21 cellular contexts compared by ENCODE assay signal in the genomic region with DNA sequence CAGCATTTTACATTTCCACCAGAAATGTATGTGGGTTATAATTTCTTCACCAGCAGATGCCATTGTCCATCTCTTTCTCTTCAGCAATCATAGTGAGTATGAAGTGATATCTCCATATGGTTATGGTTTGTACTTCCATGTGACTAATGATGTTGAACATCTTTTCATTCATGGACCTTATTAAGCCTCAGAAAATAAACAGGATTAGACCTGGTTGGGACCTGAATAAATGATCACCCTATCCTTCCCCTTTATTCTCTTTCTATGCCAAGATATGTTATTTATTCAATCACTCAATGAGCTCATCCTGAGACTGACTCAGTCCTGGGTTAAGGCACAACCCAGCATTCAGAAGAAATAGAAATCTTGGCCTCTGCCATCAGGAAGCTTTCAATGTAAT.
A peak's percentile ranks its signal among the peaks of the same experiment; 100 is the strongest.
DNase-seq lines count a peak whose midpoint lies in the region; ATAC-seq and TF ChIP-seq lines count a peak whose summit lies in the region.
"Had no signal": no experiment of that assay in that cellular context is flagged by ENCODE, and none has a peak within 500 bp of the region (broad histone marks: within the 10 kb centered on the region; RNA-seq: fewer than 3 reads in every experiment).

No MANE protein-coding gene starts in this region.

- H3K27me3 ChIP-seq in SK-N-SH (ENCODE audit: insufficient read depth) (no peaks in the 10 kb centered on the region), fibroblast of lung (ENCODE audit: control insufficient read depth, insufficient read depth, low read length) (no peaks in the 10 kb centered on the region), smooth muscle cell (ENCODE audit: low read depth) (no peaks in the 10 kb centered on the region), lower lobe of right lung (ENCODE audit: low read depth) (no peaks in the 10 kb centered on the region)

- TF ChIP-seq RAD21 in SK-N-SH (IDR thresholded peaks at IDR 0.05; ENCODE audit: low read length) = no peak

- no peak for TF ChIP-seq CTCF in SK-N-SH (IDR thresholded peaks at IDR 0.05)
- TF ChIP-seq CTCF in fibroblast of lung (conservative IDR thresholded peaks at IDR 0.05 in 1 of 2, IDR thresholded peaks at IDR 0.05 in 1 of 2; ENCODE audit: low read depth in 1 of 2, low read length in 2 of 2) = no peak
- TF ChIP-seq CTCF in smooth muscle cell (IDR thresholded peaks at IDR 0.05; ENCODE audit: borderline replicate concordance, insufficient read depth, poor library complexity, severe bottlenecking) = no peak
- TF ChIP-seq CTCF in lower lobe of right lung (IDR thresholded peaks at IDR 0.05) = no peak

- H3F3A ChIP-seq in SK-N-SH (replicated peaks; ENCODE audit: insufficient read depth) (peaks cover 18% of the 10 kb centered on the region), smooth muscle cell (ENCODE audit: low read depth) (peaks cover 30% of the 10 kb centered on the region)

- ATAC-seq in GM18858 (IDR thresholded peaks at IDR 0.05; ENCODE audit: unreplicated experiment) (no peak), lower lobe of right lung (no peak), HG03159 (IDR thresholded peaks at IDR 0.05; ENCODE audit: unreplicated experiment) (no peak)
- ATAC-seq: activated naive CD4-positive, alpha-beta T cell treated with anti-CD3 and anti-CD28 coated beads, Interleukin-2, amount 50 U/mL, for 72 hours had no signal

- H4K20me1 ChIP-seq in SK-N-SH (ENCODE audit: insufficient read depth) = no peaks in the 10 kb centered on the region
- no peaks in the 10 kb centered on the region for H4K20me1 ChIP-seq in fibroblast of lung (ENCODE audit: control insufficient read depth, extremely low read depth, insufficient read depth, low read length)
- H4K20me1 ChIP-seq in smooth muscle cell (ENCODE audit: low read depth) = no peaks in the 10 kb centered on the region

- H2AFZ ChIP-seq in SK-N-SH (ENCODE audit: low read depth) (no peak overlapping the region), fibroblast of lung (ENCODE audit: low read length) (no peak overlapping the region), smooth muscle cell (ENCODE audit: low read depth) (no peak overlapping the region)

- H3K79me2 ChIP-seq in SK-N-SH (ENCODE audit: insufficient read depth) (no peaks in the 10 kb centered on the region), fibroblast of lung (ENCODE audit: control insufficient read depth, insufficient read depth, low read length) (no peaks in the 10 kb centered on the region), smooth muscle cell (ENCODE audit: low read depth) (no peaks in the 10 kb centered on the region)

- POLR2A ChIA-PET in SK-N-SH (lab: Yijun Ruan, JAX) = no interaction called here

- H3K9me3 ChIP-seq in SK-N-SH = no peaks in the 10 kb centered on the region
- no peaks in the 10 kb centered on the region for H3K9me3 ChIP-seq in fibroblast of lung (ENCODE audit: control insufficient read depth, insufficient read depth, low read depth, low read length)
- no peaks in the 10 kb centered on the region for H3K9me3 ChIP-seq in smooth muscle cell (replicated peaks; ENCODE audit: low read depth)
- no peaks in the 10 kb centered on the region for H3K9me3 ChIP-seq in lower lobe of right lung
- H3K9me3 ChIP-seq: mucosa of descending colon had no signal

- H3K27ac ChIP-seq in SK-N-SH (ENCODE audit: low read depth in 2 of 2, low read length in 1 of 2) = peak overlapping the region in 1 of 2 experiments; percentile 67; a peak in 3 of 4 replicates
- H3K27ac ChIP-seq in fibroblast of lung (ENCODE audit: insufficient read depth, low read length) = peak overlapping the region; percentile 51
- peak overlapping the region; percentile 59 for H3K27ac ChIP-seq in smooth muscle cell (ENCODE audit: low read depth)
- no peak overlapping the region for H3K27ac ChIP-seq in lower lobe of right lung
- H3K27ac ChIP-seq: C4-2B had no signal

- no peak overlapping the region for H3K9ac ChIP-seq in SK-N-SH
- no peak overlapping the region for H3K9ac ChIP-seq in fibroblast of lung (ENCODE audit: insufficient read depth, low read length)
- H3K9ac ChIP-seq in smooth muscle cell (ENCODE audit: low read depth) = no peak overlapping the region

- H3K4me2 ChIP-seq in SK-N-SH (no peak overlapping the region), fibroblast of lung (ENCODE audit: extremely low read depth, insufficient read depth, low read length) (no peak overlapping the region), smooth muscle cell (peak overlapping the region; percentile 4)

- CTCF ChIA-PET in SK-N-SH (lab: Yijun Ruan, JAX) = interaction anchor here (1.0 to 1.2 kb wide), 3 partner anchors 11 to 87 kb away, joined by 3 read pairs; no protein-coding TSS in a partner anchor

- no peaks in the 10 kb centered on the region for H3K9me2 ChIP-seq in SK-N-SH

- peaks cover 14 to 53% of the 10 kb centered on the region in 2 experiments; a peak in 3 of 4 replicates for H3K4me1 ChIP-seq in SK-N-SH (ENCODE audit: control insufficient read depth in 1 of 2, insufficient read depth in 2 of 2, low read depth in 1 of 2, low read length in 1 of 2)
- peaks cover 18% of the 10 kb centered on the region for H3K4me1 ChIP-seq in fibroblast of lung (ENCODE audit: control insufficient read depth, extremely low read depth, insufficient read depth, low read length)
- H3K4me1 ChIP-seq in smooth muscle cell (ENCODE audit: low read depth) = peaks cover 5% of the 10 kb centered on the region
- H3K4me1 ChIP-seq in lower lobe of right lung = peaks cover 11% of the 10 kb centered on the region

- TF ChIP-seq EP300 in SK-N-SH (IDR thresholded peaks at IDR 0.05; ENCODE audit: borderline replicate concordance in 1 of 2, low read depth in 1 of 2, low read length in 1 of 2) = peak; percentile 32 to 69; a peak in 3 of 4 replicates

- H3K4me3 ChIP-seq in SK-N-SH (ENCODE audit: low read depth in 2 of 2, low read length in 1 of 2) (no peak overlapping the region), fibroblast of lung (replicated peaks in 1 of 4; ENCODE audit: control extremely low read depth in 1 of 4, insufficient read depth in 1 of 4, low read depth in 3 of 4, low read length in 4 of 4) (no peak overlapping the region), smooth muscle cell (no peak overlapping the region), lower lobe of right lung (no peak overlapping the region)
- H3K4me3 ChIP-seq: mucosa of descending colon had no signal

- intact Hi-C loops in lower lobe of right lung (cut with DNase I) = no loop called here

- H3K36me3 ChIP-seq in SK-N-SH (replicated peaks in 1 of 2; ENCODE audit: control insufficient read depth in 1 of 2, insufficient read depth in 2 of 2, low read length in 1 of 2) (peaks cover 49 to 69% of the 10 kb centered on the region in 2 experiments), fibroblast of lung (ENCODE audit: control insufficient read depth, insufficient read depth, low read length) (no peaks in the 10 kb centered on the region), smooth muscle cell (ENCODE audit: low read depth) (peaks cover 11% of the 10 kb centered on the region), lower lobe of right lung (peaks cover under 1% of the 10 kb centered on the region)

- DNase-seq in EL (peak; percentile 52), SK-N-SH (no peak), fibroblast of lung (ENCODE audit: low read depth in 2 of 2) (peak in 1 of 2 donors; percentile 57), smooth muscle cell (lab: John Stamatoyannopoulos, UW; ENCODE audit: unreplicated experiment) (no peak), lower lobe of right lung (no peak)
- DNase-seq in activated CD4-positive, alpha-beta T cell treated with anti-CD3 and anti-CD28 coated beads, Interleukin-2, amount 50 U/mL, for 4 hours = no peak
- DNase-seq: activated CD4-positive, alpha-beta T cell treated with anti-CD3 and anti-CD28 coated beads for 48 hours; activated T-cell treated with anti-CD3 and anti-CD28 coated beads, Interleukin-2, amount 50 U/mL, for 24 hours; central memory CD4-positive, alpha-beta T cell; DMS79 treated with DMSO at 0.1 percent for 48 hours; hypothalamus; mucosa of descending colon; NCI-H1694 treated with DMSO at 0.1 percent for 48 hours; nucleus accumbens; SHP77; stimulated activated naive CD4-positive, alpha-beta T cell; T1000 had no signal

TF ChIP-seq in SK-N-SH, 30 proteins besides CTCF, POLR2A, EP300 and RAD21 (continues in another document):
- TF ChIP-seq FOXJ3 (CRISPR knock-in tag; IDR thresholded peaks at IDR 0.05) (no peak), POLR2AphosphoS5 (IDR thresholded peaks at IDR 0.05; ENCODE audit: low read depth, low read length) (peak; percentile 40; the same call in 1 of the 2 replicates), SIN3A (IDR thresholded peaks at IDR 0.05; ENCODE audit: borderline replicate concordance, low read depth, low read length) (0 out of 2 replicates have a peak, but pooled peaks have one; percentile 26), NFIC (IDR thresholded peaks at IDR 0.05; ENCODE audit: borderline replicate concordance) (peak; percentile 70), GATA2 (CRISPR knock-in tag; IDR thresholded peaks at IDR 0.05) (no peak), TCF12 (IDR thresholded peaks at IDR 0.05) (peak; percentile 89)
- TF ChIP-seq, protein P1, sequence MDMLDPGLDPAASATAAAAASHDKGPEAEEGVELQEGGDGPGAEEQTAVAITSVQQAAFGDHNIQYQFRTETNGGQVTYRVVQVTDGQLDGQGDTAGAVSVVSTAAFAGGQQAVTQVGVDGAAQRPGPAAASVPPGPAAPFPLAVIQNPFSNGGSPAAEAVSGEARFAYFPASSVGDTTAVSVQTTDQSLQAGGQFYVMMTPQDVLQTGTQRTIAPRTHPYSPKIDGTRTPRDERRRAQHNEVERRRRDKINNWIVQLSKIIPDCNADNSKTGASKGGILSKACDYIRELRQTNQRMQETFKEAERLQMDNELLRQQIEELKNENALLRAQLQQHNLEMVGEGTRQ (IDR thresholded peaks at IDR 0.05; ENCODE audit: borderline replicate concordance, low read depth, low read length) = no peak
- TF ChIP-seq, protein P2, sequence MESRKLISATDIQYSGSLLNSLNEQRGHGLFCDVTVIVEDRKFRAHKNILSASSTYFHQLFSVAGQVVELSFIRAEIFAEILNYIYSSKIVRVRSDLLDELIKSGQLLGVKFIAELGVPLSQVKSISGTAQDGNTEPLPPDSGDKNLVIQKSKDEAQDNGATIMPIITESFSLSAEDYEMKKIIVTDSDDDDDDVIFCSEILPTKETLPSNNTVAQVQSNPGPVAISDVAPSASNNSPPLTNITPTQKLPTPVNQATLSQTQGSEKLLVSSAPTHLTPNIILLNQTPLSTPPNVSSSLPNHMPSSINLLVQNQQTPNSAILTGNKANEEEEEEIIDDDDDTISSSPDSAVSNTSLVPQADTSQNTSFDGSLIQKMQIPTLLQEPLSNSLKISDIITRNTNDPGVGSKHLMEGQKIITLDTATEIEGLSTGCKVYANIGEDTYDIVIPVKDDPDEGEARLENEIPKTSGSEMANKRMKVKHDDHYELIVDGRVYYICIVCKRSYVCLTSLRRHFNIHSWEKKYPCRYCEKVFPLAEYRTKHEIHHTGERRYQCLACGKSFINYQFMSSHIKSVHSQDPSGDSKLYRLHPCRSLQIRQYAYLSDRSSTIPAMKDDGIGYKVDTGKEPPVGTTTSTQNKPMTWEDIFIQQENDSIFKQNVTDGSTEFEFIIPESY (IDR thresholded peaks at IDR 0.05; ENCODE audit: borderline replicate concordance, low read depth) = no peak
